Comparison of ENCODE assay signal across 18 cellular contexts in the genomic region with DNA sequence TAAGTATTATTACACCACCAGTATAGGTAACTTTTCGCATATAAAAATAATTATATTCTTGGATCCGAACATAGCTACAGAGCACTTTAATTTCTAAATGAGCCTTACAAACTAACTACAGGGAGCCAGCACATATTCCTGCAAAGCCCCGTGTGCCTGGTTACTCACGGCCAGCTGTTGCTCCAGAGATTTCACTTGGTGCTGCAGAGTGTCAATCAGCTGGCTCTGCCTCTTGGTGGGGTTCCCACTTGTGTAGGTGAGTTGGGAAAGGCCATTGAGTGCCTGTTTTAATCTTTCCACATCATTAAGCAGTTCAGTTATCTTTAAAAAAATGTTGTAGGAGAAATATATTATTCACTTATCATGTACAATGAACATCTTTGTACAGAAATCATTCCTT.
A peak's percentile ranks its signal among the peaks of the same experiment; 100 is the strongest.
DNase-seq lines count a peak whose midpoint lies in the region; ATAC-seq, FAIRE-seq and TF ChIP-seq lines count a peak whose summit lies in the region.
"Had no signal": no experiment of that assay in that cellular context is flagged by ENCODE, and none has a peak within 500 bp of the region (broad histone marks: within the 10 kb centered on the region; RNA-seq: fewer than 3 reads in every experiment).

No MANE protein-coding gene starts in this region.

- ATAC-seq in Right ventricle myocardium superior (ENCODE audit: poor library complexity) (peak; percentile 68), HG03025 (IDR thresholded peaks at IDR 0.05; ENCODE audit: low FRiP score, unreplicated experiment) (no peak)
- ATAC-seq: GM12878 had no signal

- no peak overlapping the region for H3K4me2 ChIP-seq in astrocyte (ENCODE audit: low read length)
- H3K4me2 ChIP-seq: BLaER1 had no signal

- H3K4me3 ChIP-seq in right atrium auricular region (no peak overlapping the region), astrocyte (ENCODE audit: insufficient read depth, low read depth, low read length) (no peak overlapping the region)
- H3K4me3 ChIP-seq: BLaER1, GM12878 had no signal

- H3K4me3 Mint-ChIP-seq in astrocyte (ENCODE audit: unreplicated experiment) (no peak overlapping the region), HFFc6 (no peak overlapping the region; the same call in 1 of the 2 replicates)
- H3K4me3 Mint-ChIP-seq: CD14-positive monocyte; CD4-positive, alpha-beta memory T cell; H9 had no signal

- FAIRE-seq in astrocyte (lab: Jason Lieb, UNC): no peak
- FAIRE-seq: GM12878, H1 had no signal

- H3K4me1 Mint-ChIP-seq in astrocyte (ENCODE audit: low read depth, unreplicated experiment) (no peaks in the 10 kb centered on the region), HFFc6 (ENCODE audit: low read depth) (peaks cover 21% of the 10 kb centered on the region)

- CTCF ChIA-PET in HEK293T (lab: Yijun Ruan, JAX): interaction anchor here (1.0 to 1.8 kb wide), 2 partner anchors 147 to 160 kb away, joined by 3 to 4 read pairs; no protein-coding TSS in a partner anchor

- intact Hi-C loops in Right ventricle myocardium superior (cut with DNase I): no loop called here

- H3K9ac ChIP-seq in astrocyte (ENCODE audit: low read length): no peak overlapping the region
- H3K9ac ChIP-seq: BLaER1 had no signal

- H3K36me3 ChIP-seq in right atrium auricular region: peaks cover 28% of the 10 kb centered on the region
- peaks cover 59% of the 10 kb centered on the region for H3K36me3 ChIP-seq in astrocyte (ENCODE audit: insufficient read depth, low read length)
- H3K36me3 ChIP-seq: BLaER1 had no signal

- H3K9me3 Mint-ChIP-seq in astrocyte (ENCODE audit: unreplicated experiment): no peaks in the 10 kb centered on the region
- no peaks in the 10 kb centered on the region for H3K9me3 Mint-ChIP-seq in HFFc6
- H3K9me3 Mint-ChIP-seq: CD14-positive monocyte, H9 had no signal

- H3K4me1 ChIP-seq in right atrium auricular region (peaks cover 0 to 6% of the 10 kb centered on the region in 2 donors), astrocyte (ENCODE audit: insufficient read depth, low read length) (no peaks in the 10 kb centered on the region)
- H3K4me1 ChIP-seq: BLaER1 had no signal

- no peak overlapping the region for H2AFZ ChIP-seq in astrocyte (ENCODE audit: low read depth, low read length)

- TF ChIP-seq CTCF in right atrium auricular region (IDR thresholded peaks at IDR 0.05) (no peak), astrocyte (IDR thresholded peaks at IDR 0.05; ENCODE audit: insufficient read depth, low read depth, low read length) (no peak), HFFc6 (IDR thresholded peaks at IDR 0.05) (no peak)

- H3K27ac Mint-ChIP-seq in astrocyte (ENCODE audit: unreplicated experiment): no peak overlapping the region
- H3K27ac Mint-ChIP-seq in HFFc6: no peak overlapping the region
- H3K27ac Mint-ChIP-seq: CD14-positive monocyte; CD4-positive, alpha-beta memory T cell; H9 had no signal

- peaks cover 21% of the 10 kb centered on the region for H4K20me1 ChIP-seq in astrocyte (ENCODE audit: insufficient read depth, low read length)
- H4K20me1 ChIP-seq: BLaER1 had no signal

- H3K79me2 ChIP-seq in astrocyte (ENCODE audit: insufficient read depth, low read length): peaks cover 19% of the 10 kb centered on the region

- H3K27me3 Mint-ChIP-seq in astrocyte (ENCODE audit: low read depth, unreplicated experiment) (no peaks in the 10 kb centered on the region), HFFc6 (ENCODE audit: insufficient read depth) (peaks cover 4% of the 10 kb centered on the region; the same call in 1 of the 2 replicates)

- DNase-seq in DMS 273 (lab: John Stamatoyannopoulos, UW; ENCODE audit: unreplicated experiment) (peak; percentile 6), DMS 273 treated with DMSO at 0.1 percent for 48 hours (lab: John Stamatoyannopoulos, UW) (no peak), Right ventricle myocardium superior (no peak), right atrium auricular region (ENCODE audit: low spot score) (no peak), HEK293T (ENCODE audit: extremely low spot score) (no peak), astrocyte (ENCODE audit: low read depth) (peak; percentile 49), HFFc6 (no peak)
- DNase-seq: CD4-positive, alpha-beta memory T cell; DMS53; DND-41; EL; H9 had no signal

- H3K36me3 Mint-ChIP-seq in astrocyte (ENCODE audit: low read depth, unreplicated experiment) (peaks cover 9% of the 10 kb centered on the region), HFFc6 (ENCODE audit: low read depth) (peaks cover 14% of the 10 kb centered on the region)
- H3K36me3 Mint-ChIP-seq: CD14-positive monocyte; CD4-positive, alpha-beta memory T cell had no signal

- POLR2A ChIA-PET in HEK293T (lab: Yijun Ruan, JAX): no interaction called here

- H3K27me3 ChIP-seq in right atrium auricular region: no peaks in the 10 kb centered on the region
- no peaks in the 10 kb centered on the region for H3K27me3 ChIP-seq in astrocyte (ENCODE audit: insufficient read depth, low read length)
- H3K27me3 ChIP-seq: BLaER1 had no signal

- H3K27ac ChIP-seq in right atrium auricular region: peak overlapping the region in 1 of 2 donors; percentile 22
- no peak overlapping the region for H3K27ac ChIP-seq in astrocyte (ENCODE audit: low read depth, low read length)
- H3K27ac ChIP-seq: 22Rv1, BLaER1 had no signal

- H3K9me3 ChIP-seq in right atrium auricular region (no peaks in the 10 kb centered on the region), astrocyte (ENCODE audit: insufficient read depth, low read depth, low read length) (no peaks in the 10 kb centered on the region)
- H3K9me3 ChIP-seq: BLaER1 had no signal

TF ChIP-seq in HEK293T, 16 proteins besides CTCF, POLR2A, EP300 and RAD21:
- TF ChIP-seq, protein P1, sequence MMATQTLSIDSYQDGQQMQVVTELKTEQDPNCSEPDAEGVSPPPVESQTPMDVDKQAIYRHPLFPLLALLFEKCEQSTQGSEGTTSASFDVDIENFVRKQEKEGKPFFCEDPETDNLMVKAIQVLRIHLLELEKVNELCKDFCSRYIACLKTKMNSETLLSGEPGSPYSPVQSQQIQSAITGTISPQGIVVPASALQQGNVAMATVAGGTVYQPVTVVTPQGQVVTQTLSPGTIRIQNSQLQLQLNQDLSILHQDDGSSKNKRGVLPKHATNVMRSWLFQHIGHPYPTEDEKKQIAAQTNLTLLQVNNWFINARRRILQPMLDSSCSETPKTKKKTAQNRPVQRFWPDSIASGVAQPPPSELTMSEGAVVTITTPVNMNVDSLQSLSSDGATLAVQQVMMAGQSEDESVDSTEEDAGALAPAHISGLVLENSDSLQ (IDR thresholded peaks at IDR 0.05): peak; percentile 29; the same call in 1 of the 2 replicates
- TF ChIP-seq SUZ12 (IDR thresholded peaks at IDR 0.05): no peak

Comparison
In these comparisons a context has a peak if more than half of its experiments do, and no peak if none do; other contexts are left out.
1. DNase-seq: peak in DMS 273 (single experiment) and astrocyte (single experiment); none in DMS 273 treated with DMSO at 0.1 percent for 48 hours (single experiment), Right ventricle myocardium superior (single experiment), right atrium auricular region (single experiment), HEK293T (single experiment) and HFFc6 (single experiment).